ENCODE assay signal across 10 cellular contexts in the genomic region with DNA sequence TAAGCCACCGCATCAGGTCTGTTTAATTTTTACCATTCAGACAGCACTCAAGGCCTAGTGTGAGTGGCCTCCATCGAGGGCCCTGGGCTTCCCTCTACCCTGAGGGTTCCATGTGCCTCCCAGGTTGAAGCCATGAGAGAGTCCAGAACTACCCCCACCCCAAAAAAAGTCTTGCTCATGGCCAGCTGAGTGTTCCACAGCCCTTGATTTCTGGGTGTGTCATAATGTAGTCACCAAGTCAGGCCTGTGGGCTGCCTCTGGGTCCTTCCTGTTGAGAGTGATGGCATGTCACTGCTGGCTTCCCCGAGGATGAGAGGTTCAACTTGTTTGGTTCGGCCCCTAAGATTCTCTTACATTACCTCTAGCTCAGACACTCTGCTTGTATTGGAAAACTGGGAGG.
DNase-seq lines count a peak whose midpoint lies in the region; ATAC-seq and TF ChIP-seq lines count a peak whose summit lies in the region.
"Had no signal": no experiment of that assay in that cellular context is flagged by ENCODE, and none has a peak within 500 bp of the region (broad histone marks: within the 10 kb centered on the region; RNA-seq: fewer than 3 reads in every experiment).

No MANE protein-coding gene starts in this region.

- no peaks in the 10 kb centered on the region for H3K27me3 ChIP-seq in fibroblast of lung (ENCODE audit: control insufficient read depth, insufficient read depth, low read length)
- H3K27me3 ChIP-seq: neutrophil had no signal

- no peak overlapping the region for H3K9ac ChIP-seq in fibroblast of lung (ENCODE audit: insufficient read depth, low read length)

- H3K4me3 ChIP-seq in fibroblast of lung (replicated peaks in 1 of 4; ENCODE audit: control extremely low read depth in 1 of 4, insufficient read depth in 1 of 4, low read depth in 3 of 4, low read length in 4 of 4) = no peak overlapping the region

- peak overlapping the region; percentile 10 for H3K27ac ChIP-seq in KOPT-K1 (ENCODE audit: low read depth, low read length, poor library complexity, severe bottlenecking)
- peak overlapping the region; percentile 68 for H3K27ac ChIP-seq in fibroblast of lung (ENCODE audit: insufficient read depth, low read length)
- H3K27ac ChIP-seq: neutrophil had no signal

- DNase-seq in activated CD8-positive, alpha-beta memory T cell treated with anti-CD3 and anti-CD28 coated beads, Interleukin-2, amount 50 U/mL, for 4 hours = peak; percentile 57
- DNase-seq in fibroblast of lung (ENCODE audit: low read depth in 2 of 2) (peak; percentile 47 to 69), DMS153 (lab: John Stamatoyannopoulos, UW) (no peak)
- DNase-seq in stimulated activated CD8-positive, alpha-beta memory T cell treated with anti-CD3 and anti-CD28 coated beads, Interleukin-15, amount 100 ng/mL, for 48 hours (ENCODE audit: low read depth in 2 of 2) = peak; percentile 54 to 59
- DNase-seq: NCI-H187 had no signal

- H3K4me1 ChIP-seq in fibroblast of lung (ENCODE audit: control insufficient read depth, extremely low read depth, insufficient read depth, low read length) = peaks cover 5% of the 10 kb centered on the region

- no peak for ATAC-seq in HG03565 (IDR thresholded peaks at IDR 0.05; ENCODE audit: unreplicated experiment)
- no peak for ATAC-seq in HG02610 (IDR thresholded peaks at IDR 0.05; ENCODE audit: unreplicated experiment)
- ATAC-seq in GM21423 (IDR thresholded peaks at IDR 0.05; ENCODE audit: unreplicated experiment) = no peak

- TF ChIP-seq CTCF in fibroblast of lung (conservative IDR thresholded peaks at IDR 0.05 in 1 of 2, IDR thresholded peaks at IDR 0.05 in 1 of 2; ENCODE audit: low read depth in 1 of 2, low read length in 2 of 2) = no peak

- H3K36me3 ChIP-seq in KOPT-K1 (ENCODE audit: insufficient read depth, low read length) (no peaks in the 10 kb centered on the region), fibroblast of lung (ENCODE audit: control insufficient read depth, insufficient read depth, low read length) (no peaks in the 10 kb centered on the region)
- H3K36me3 ChIP-seq: neutrophil had no signal

- H3K4me2 ChIP-seq in fibroblast of lung (ENCODE audit: extremely low read depth, insufficient read depth, low read length) = peak overlapping the region; percentile 60

- H3K9me3 ChIP-seq in KOPT-K1 (ENCODE audit: insufficient read depth, low read length, poor library complexity, severe bottlenecking) = no peaks in the 10 kb centered on the region
- no peaks in the 10 kb centered on the region for H3K9me3 ChIP-seq in fibroblast of lung (ENCODE audit: control insufficient read depth, insufficient read depth, low read depth, low read length)
- H3K9me3 ChIP-seq: neutrophil had no signal

- peaks cover 3% of the 10 kb centered on the region for H3K79me2 ChIP-seq in fibroblast of lung (ENCODE audit: control insufficient read depth, insufficient read depth, low read length)

- no peaks in the 10 kb centered on the region for H4K20me1 ChIP-seq in fibroblast of lung (ENCODE audit: control insufficient read depth, extremely low read depth, insufficient read depth, low read length)

- peak overlapping the region; percentile 50 for H2AFZ ChIP-seq in fibroblast of lung (ENCODE audit: low read length)
